8 cellular contexts compared by ENCODE assay signal in genomic region chr3:151086484-151087456, GRCh38. TPM values are rescaled to one million over a fixed set of nuclear protein-coding genes. Genes with fewer than 3 reads are reported as not detected.
DNase-seq lines count a peak whose midpoint lies in the region; ATAC-seq, FAIRE-seq and TF ChIP-seq lines count a peak whose summit lies in the region.

No MANE protein-coding gene starts in this region.

- H3K27me3 ChIP-seq in Panc1 (ENCODE audit: control insufficient read depth, insufficient read depth, low read length) = peaks cover 21% of the 10 kb centered on the region

- H3K4me1 Mint-ChIP-seq in neural crest cell = peaks cover 13% of the 10 kb centered on the region
- peaks cover 11% of the 10 kb centered on the region for H3K4me1 Mint-ChIP-seq in stimulated activated naive CD8-positive, alpha-beta T cell treated with anti-CD3 and anti-CD28 coated beads, Interleukin-15, amount 100 ng/mL, for 72 hours

- no peak for FAIRE-seq in D721Med (lab: Jason Lieb, UNC)

- no TSS peak for BruUV-seq in Panc1 (replicated peaks; lab: Mats Ljungman, UMichigan)

- peak overlapping the region; percentile 86 for H3K27ac Mint-ChIP-seq in neural crest cell (ENCODE audit: unreplicated experiment)
- H3K27ac Mint-ChIP-seq in stimulated activated naive CD8-positive, alpha-beta T cell treated with anti-CD3 and anti-CD28 coated beads, Interleukin-15, amount 100 ng/mL, for 72 hours = peak overlapping the region; percentile 31 to 94

- peak; percentile 14; the same call in 1 of the 2 replicates for TF ChIP-seq RAD21 in Ishikawa (IDR thresholded peaks at IDR 0.05; ENCODE audit: low read depth)

- no peak for TF ChIP-seq EP300 in Ishikawa (IDR thresholded peaks at IDR 0.05; ENCODE audit: borderline replicate concordance)

- H3K4me3 Mint-ChIP-seq in neural crest cell = peak overlapping the region; percentile 99
- H3K4me3 Mint-ChIP-seq in stimulated activated naive CD8-positive, alpha-beta T cell treated with anti-CD3 and anti-CD28 coated beads, Interleukin-15, amount 100 ng/mL, for 72 hours = peak overlapping the region; percentile 92 to 94

- intact Hi-C loops in Panc1 (cut with micrococcal nuclease; ENCODE audit: unreplicated experiment) = loop anchor here (10.0 kb wide), 1 partner anchor 362 kb away; no protein-coding TSS in a partner anchor

- no peaks in the 10 kb centered on the region for H3K9me3 ChIP-seq in Panc1 (ENCODE audit: control insufficient read depth, insufficient read depth, low read depth, low read length)

- H3K4me3 ChIP-seq in Panc1 (ENCODE audit: low read depth in 2 of 2, low read length in 2 of 2) (peak overlapping the region; percentile 56 to 65), foreskin fibroblast (ENCODE audit: low read depth in 1 of 2, low read length in 2 of 2) (peak overlapping the region; percentile 52 to 61)

- ATAC-seq in GM21528 (IDR thresholded peaks at IDR 0.05; ENCODE audit: low FRiP score, unreplicated experiment) (peak; percentile 76), Panc1 (peak; percentile 93)
- peak; percentile 86 for ATAC-seq in stimulated activated naive CD8-positive, alpha-beta T cell treated with anti-CD3 and anti-CD28 coated beads, Interleukin-15, amount 100 ng/mL, for 72 hours

- no peaks in the 10 kb centered on the region for H3K36me3 Mint-ChIP-seq in neural crest cell (ENCODE audit: low read depth)

- no peaks in the 10 kb centered on the region; the same call in 1 of the 2 replicates for H3K4me1 ChIP-seq in Panc1 (ENCODE audit: control insufficient read depth, insufficient read depth, low read length)

- peaks cover 33% of the 10 kb centered on the region for H3K27me3 Mint-ChIP-seq in neural crest cell (ENCODE audit: low read depth)
- H3K27me3 Mint-ChIP-seq in stimulated activated naive CD8-positive, alpha-beta T cell treated with anti-CD3 and anti-CD28 coated beads, Interleukin-15, amount 100 ng/mL, for 72 hours = peaks cover 54% of the 10 kb centered on the region

- no peaks in the 10 kb centered on the region; the same call in 1 of the 2 replicates for H3K36me3 ChIP-seq in Panc1 (ENCODE audit: control insufficient read depth, insufficient read depth, low read length)

- DNase-seq in D721Med (ENCODE audit: insufficient read length, low spot score) (peak; percentile 23), Panc1 (ENCODE audit: low read depth, low spot score) (peak; percentile 15), activated gamma-delta T cell (lab: John Stamatoyannopoulos, UW) (peak; percentile 26), foreskin fibroblast (peak; percentile 85 to 95), neural crest cell (ENCODE audit: low read depth, low spot score) (peak; percentile 65)
- DNase-seq in stimulated activated naive CD8-positive, alpha-beta T cell treated with anti-CD3 and anti-CD28 coated beads, Interleukin-15, amount 100 ng/mL, for 72 hours = peak; percentile 74 to 83

- TF ChIP-seq CTCF in D721Med (IDR thresholded peaks at IDR 0.05; ENCODE audit: insufficient read depth, missing control alignments) (peak; percentile 33), Panc1 (IDR thresholded peaks at IDR 0.05) (peak; percentile 73), foreskin fibroblast (IDR thresholded peaks at IDR 0.05; ENCODE audit: low read depth, low read length) (peak; percentile 72), neural crest cell (conservative IDR thresholded peaks at IDR 0.05) (peak; percentile 63)

- no peak overlapping the region for H3K27ac ChIP-seq in Panc1 (ENCODE audit: low read length)

- in situ Hi-C loops in Panc1 (cut with HindIII; ENCODE audit: low pct_unique_long_range_greater_than_20kb, low sequenced_read_pairs) = no loop called here

- no peaks in the 10 kb centered on the region for H3K9me3 Mint-ChIP-seq in neural crest cell
- H3K9me3 Mint-ChIP-seq in stimulated activated naive CD8-positive, alpha-beta T cell treated with anti-CD3 and anti-CD28 coated beads, Interleukin-15, amount 100 ng/mL, for 72 hours = no peaks in the 10 kb centered on the region

- POLR2A ChIA-PET in Panc1 (lab: Charles Lee) = interaction anchor here (0.6 kb wide), 1 partner anchor 47 kb away, joined by 6 read pairs; no protein-coding TSS in a partner anchor

- CTCF ChIA-PET in Panc1 (lab: Charles Lee) = interaction anchor here (0.7 to 1.4 kb wide), 4 partner anchors 64 to 541 kb away, joined by 4 to 9 read pairs (median 4); partner anchors contain the start of gene SERP1

TF ChIP-seq in Ishikawa, 13 proteins besides CTCF, POLR2A, EP300 and RAD21:
- TF ChIP-seq MAX (IDR thresholded peaks at IDR 0.05) = no peak
- no peak for TF ChIP-seq USF1 (IDR thresholded peaks at IDR 0.05)
- TF ChIP-seq YY1 (IDR thresholded peaks at IDR 0.05; ENCODE audit: low read depth) = no peak
- TF ChIP-seq TCF12 (IDR thresholded peaks at IDR 0.05; ENCODE audit: low read depth) = no peak
- no peak for TF ChIP-seq REST (IDR thresholded peaks at IDR 0.05; ENCODE audit: low read depth)
- TF ChIP-seq FOXM1 (IDR thresholded peaks at IDR 0.05; ENCODE audit: borderline replicate concordance, low read depth) = no peak
- TF ChIP-seq EGR1 (IDR thresholded peaks at IDR 0.05) = no peak
- no peak for TF ChIP-seq CEBPB (IDR thresholded peaks at IDR 0.05)
- TF ChIP-seq CREB1 (IDR thresholded peaks at IDR 0.05; ENCODE audit: low read depth) = no peak
- TF ChIP-seq TEAD4 (IDR thresholded peaks at IDR 0.05) = no peak
- no peak for TF ChIP-seq ZBTB7A (IDR thresholded peaks at IDR 0.05; ENCODE audit: low read depth)
- no peak for TF ChIP-seq NFIC (IDR thresholded peaks at IDR 0.05)
- no peak for TF ChIP-seq TAF1 (IDR thresholded peaks at IDR 0.05; ENCODE audit: low read depth)

RNA-seq across cellular contexts. Expression of gene MED12L, which starts 1.3 kb away (rescaled TPM):
- total RNA-seq in Panc1 (2021; ENCODE audit: unreplicated experiment) (2.8 TPM), neural crest cell (12.2 and 12.8 TPM in 2 replicates)
- 1.4 TPM for polyA plus RNA-seq in Panc1 (2012; ENCODE audit: insufficient read length)

Comparison
In these comparisons a context has a peak if more than half of its experiments do, and no peak if none do; other contexts are left out.
1. DNase-seq: peak in every context shown above with its lines; median percentile 90 in foreskin fibroblast; 78 in stimulated activated naive CD8-positive, alpha-beta T cell treated with anti-CD3 and anti-CD28 coated beads, Interleukin-15, amount 100 ng/mL, for 72 hours; 65 in neural crest cell; 26 in activated gamma-delta T cell; 23 in D721Med; 15 in Panc1.